ENCODE assay signal across 17 cellular contexts in the genomic region with DNA sequence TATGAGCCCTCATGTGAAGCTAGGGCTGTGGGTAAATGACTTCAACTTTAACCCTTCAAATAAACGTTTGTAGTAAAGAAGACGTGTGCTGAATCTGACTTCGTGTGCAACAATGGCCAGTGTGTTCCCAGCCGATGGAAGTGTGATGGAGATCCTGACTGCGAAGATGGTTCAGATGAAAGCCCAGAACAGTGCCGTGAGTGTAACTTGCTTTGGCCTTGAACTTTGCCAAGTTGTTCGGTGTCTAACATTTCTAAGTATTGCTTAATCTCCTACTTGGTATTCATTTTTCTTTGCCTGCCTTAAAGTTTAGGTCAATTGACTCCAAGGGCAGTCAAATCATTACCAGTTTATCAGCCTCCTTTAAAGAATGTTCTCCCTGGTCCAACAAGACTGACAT.
"Had no signal": no experiment of that assay in that cellular context is flagged by ENCODE, and none has a peak within 500 bp of the region (broad histone marks: within the 10 kb centered on the region; RNA-seq: fewer than 3 reads in every experiment).

No MANE protein-coding gene starts in this region.

- H3K4me3 ChIP-seq: coronary artery, thyroid gland, upper lobe of right lung had no signal

- H3K36me3 Mint-ChIP-seq: T-cell had no signal

- H3K27me3 Mint-ChIP-seq: activated naive CD8-positive, alpha-beta T cell treated with anti-CD3 and anti-CD28 coated beads for 36 hours had no signal

- H3K27ac ChIP-seq: coronary artery, epithelial cell of prostate, upper lobe of right lung had no signal

- H3K27ac Mint-ChIP-seq: activated CD8-positive, alpha-beta T cell treated with anti-CD3 and anti-CD28 coated beads, Interleukin-2, amount 10 ng/mL, durations not matched to agents 7 days and 5 days; activated naive CD8-positive, alpha-beta T cell treated with anti-CD3 and anti-CD28 coated beads for 36 hours; T-cell had no signal

- H3K27me3 ChIP-seq: thyroid gland, upper lobe of right lung had no signal

- ATAC-seq: activated CD8-positive, alpha-beta T cell treated with anti-CD3 and anti-CD28 coated beads, Interleukin-2, amount 10 ng/mL, durations not matched to agents 7 days and 5 days; SK-N-SH treated with all-trans-retinoic acid at 6 μM for 48 hours; T-cell; upper lobe of right lung had no signal

- H3K4me3 Mint-ChIP-seq: activated CD8-positive, alpha-beta T cell treated with anti-CD3 and anti-CD28 coated beads, Interleukin-2, amount 10 ng/mL, durations not matched to agents 7 days and 5 days; activated naive CD8-positive, alpha-beta T cell treated with anti-CD3 and anti-CD28 coated beads for 36 hours; natural killer cell treated with Interleukin-12 subunit alpha and Interleukin-12 subunit beta and Interleukin-15 and Interleukin-18, amount 100 ng/mL, for 72 hours; T-cell had no signal

- H3K9me3 ChIP-seq: thyroid gland, upper lobe of right lung had no signal

- H3K4me1 ChIP-seq: upper lobe of right lung had no signal

- DNase-seq: activated CD4-positive, alpha-beta T cell treated with anti-CD3 and anti-CD28 coated beads for 1 hour; activated CD4-positive, alpha-beta T cell treated with anti-CD3 and anti-CD28 coated beads, Interleukin-2, amount 50 U/mL, for 1 hour; activated CD8-positive, alpha-beta T cell treated with anti-CD3 and anti-CD28 coated beads, Interleukin-2, amount 10 ng/mL, durations not matched to agents 7 days and 5 days; activated naive CD4-positive, alpha-beta T cell treated with Interleukin-2 at 50 U/mL for 16 hours; activated naive CD8-positive, alpha-beta T cell treated with anti-CD3 and anti-CD28 coated beads for 36 hours; amniotic stem cell; cerebellar nuclear complex; stimulated activated CD4-positive, alpha-beta T cell treated with anti-CD3 and anti-CD28 coated beads, Interleukin-4, amount 100 ng/mL, for 24 hours; stimulated activated naive CD4-positive, alpha-beta T cell treated with Interleukin-2 at 50 U/mL for 16 hours; T-cell; T-helper 9 cell; thyroid gland; upper lobe of right lung had no signal
